ENCODE assay signal across 11 cellular contexts in the genomic region with DNA sequence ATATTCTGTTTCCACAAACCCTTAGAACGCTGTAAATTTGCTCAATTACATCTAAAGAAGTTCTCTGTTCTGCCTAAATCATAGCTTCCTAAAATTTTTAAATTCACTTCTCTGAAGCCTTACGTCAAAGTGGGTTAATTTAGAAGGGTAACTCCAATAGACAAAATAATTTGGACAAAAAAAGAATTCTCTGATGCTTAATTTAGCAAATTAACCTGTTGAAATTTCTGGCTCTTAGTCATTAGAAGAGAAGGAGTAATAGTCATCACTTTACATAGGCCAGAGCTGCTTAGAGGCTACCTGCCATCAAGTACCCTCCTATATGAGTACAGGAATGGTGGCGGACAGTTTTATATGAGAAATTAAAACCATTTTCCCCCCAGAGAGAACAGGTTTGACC. TPM values are rescaled to one million over a fixed set of nuclear protein-coding genes. Genes with fewer than 3 reads are reported as not detected.
DNase-seq lines count a peak whose midpoint lies in the region; ATAC-seq and TF ChIP-seq lines count a peak whose summit lies in the region.
"Had no signal": no experiment of that assay in that cellular context is flagged by ENCODE, and none has a peak within 500 bp of the region (broad histone marks: within the 10 kb centered on the region; RNA-seq: fewer than 3 reads in every experiment).

No MANE protein-coding gene starts in this region.

- H3K4me3 Mint-ChIP-seq in natural killer cell (peak overlapping the region; percentile 26), endothelial cell (ENCODE audit: unreplicated experiment) (no peak overlapping the region)

- no peak for TF ChIP-seq POLR2A in body of pancreas (IDR thresholded peaks at IDR 0.05)

- H3K27ac ChIP-seq in ACC112 (ENCODE audit: low read depth, low read length) = peak overlapping the region; percentile 88
- peak overlapping the region; percentile 53 for H3K27ac ChIP-seq in GM23248
- H3K27ac ChIP-seq in body of pancreas = peak overlapping the region; percentile 48 to 100 (median 100)
- H3K27ac ChIP-seq: ovary had no signal

- H3K9ac ChIP-seq in GM23248 = peak overlapping the region; percentile 98

- DNase-seq in GM23248 = no peak
- no peak for DNase-seq in body of pancreas
- DNase-seq in natural killer cell = no peak
- DNase-seq in endothelial cell (ENCODE audit: low spot score) = no peak
- no peak for DNase-seq in NCI-H510A treated with DMSO at 0.1 percent for 48 hours (lab: John Stamatoyannopoulos, UW)
- no peak for DNase-seq in globus pallidus (ENCODE audit: low spot score)
- no peak for DNase-seq in activated gamma-delta T cell (lab: John Stamatoyannopoulos, UW)
- DNase-seq: islet precursor cell, NCI-H2081, ovary had no signal

- H3F3A ChIP-seq in GM23248 (ENCODE audit: insufficient read depth) = peaks cover 76% of the 10 kb centered on the region

- H3K27me3 ChIP-seq in ACC112 (ENCODE audit: insufficient read depth, low read length) (no peaks in the 10 kb centered on the region), GM23248 (replicated peaks; ENCODE audit: insufficient read depth) (no peaks in the 10 kb centered on the region), body of pancreas (no peaks in the 10 kb centered on the region)
- H3K27me3 ChIP-seq: ovary had no signal

- WGBS in GM23248 (ENCODE audit: low coverage in 1 of 2, low lambda C conversion rate in 2 of 2, missing lambda C conversion rate in 2 of 2), 2 experiments = 85 to 86% methylated on average over 3 of the region's 3 CpGs
- 63 to 66% methylated on average over 3 of the region's 3 CpGs for WGBS in body of pancreas, 2 donors

- peak overlapping the region; percentile 99 for H3K4me2 ChIP-seq in GM23248 (ENCODE audit: unreplicated experiment)

- TF ChIP-seq CTCF in body of pancreas (IDR thresholded peaks at IDR 0.05) = no peak
- no peak for TF ChIP-seq CTCF in natural killer cell (IDR thresholded peaks at IDR 0.05)
- TF ChIP-seq CTCF in endothelial cell (IDR thresholded peaks at IDR 0.05; ENCODE audit: unreplicated experiment) = no peak

- H3K4me1 Mint-ChIP-seq in natural killer cell (peaks cover 31 to 32% of the 10 kb centered on the region in 2 donors), endothelial cell (ENCODE audit: unreplicated experiment) (peaks cover 49% of the 10 kb centered on the region)

- peak overlapping the region; percentile 91 for H3K4me3 ChIP-seq in ACC112 (ENCODE audit: low read depth, low read length)
- peak overlapping the region; percentile 97 for H3K4me3 ChIP-seq in GM23248
- H3K4me3 ChIP-seq in body of pancreas = no peak overlapping the region
- H3K4me3 ChIP-seq: ovary had no signal

- no peaks in the 10 kb centered on the region for H3K9me3 ChIP-seq in GM23248 (ENCODE audit: low read depth)
- H3K9me3 ChIP-seq in body of pancreas = peaks cover 0 to 4% (median 0%) of the 10 kb centered on the region in 3 donors
- H3K9me3 ChIP-seq: ovary had no signal

- H3K36me3 Mint-ChIP-seq in natural killer cell = no peaks in the 10 kb centered on the region
- peaks cover 8% of the 10 kb centered on the region for H3K36me3 Mint-ChIP-seq in endothelial cell (ENCODE audit: low read depth, unreplicated experiment)

- ATAC-seq in body of pancreas = no peak
- ATAC-seq in natural killer cell = no peak

- peaks cover 63% of the 10 kb centered on the region for H3K4me1 ChIP-seq in ACC112 (ENCODE audit: control insufficient read depth, insufficient read depth, low read length, unreplicated experiment)
- peaks cover 42% of the 10 kb centered on the region for H3K4me1 ChIP-seq in GM23248 (ENCODE audit: insufficient read depth)
- H3K4me1 ChIP-seq in body of pancreas = peaks cover 55% of the 10 kb centered on the region

- H3K27ac Mint-ChIP-seq in natural killer cell (no peak overlapping the region), endothelial cell (ENCODE audit: unreplicated experiment) (no peak overlapping the region)

- intact Hi-C loops in body of pancreas (cut with DNase I) (no loop called here), natural killer cell (cut with micrococcal nuclease) (no loop called here)

- H3K36me3 ChIP-seq in ACC112 (ENCODE audit: insufficient read depth, low read length) (peaks cover 32% of the 10 kb centered on the region), GM23248 (ENCODE audit: low read depth) (peaks cover 57% of the 10 kb centered on the region), body of pancreas (replicated peaks in 1 of 2; ENCODE audit: insufficient read depth in 1 of 2, low read depth in 2 of 2) (no peaks in the 10 kb centered on the region)
- H3K36me3 ChIP-seq: ovary had no signal

- peaks cover 40% of the 10 kb centered on the region; the same call in 1 of the 2 replicates for H4K20me1 ChIP-seq in GM23248 (ENCODE audit: insufficient read depth)

- H3K27me3 Mint-ChIP-seq in natural killer cell (ENCODE audit: low read depth in 2 of 2) (peaks cover 10 to 14% of the 10 kb centered on the region in 2 donors), endothelial cell (ENCODE audit: unreplicated experiment) (peaks cover 11% of the 10 kb centered on the region)

- H3K79me2 ChIP-seq in ACC112 (ENCODE audit: control insufficient read depth, insufficient read depth, low read length, unreplicated experiment) (peaks cover 85% of the 10 kb centered on the region), GM23248 (ENCODE audit: insufficient read depth) (peaks cover 99% of the 10 kb centered on the region)

- H3K9me3 Mint-ChIP-seq in natural killer cell (no peaks in the 10 kb centered on the region), endothelial cell (ENCODE audit: unreplicated experiment) (no peaks in the 10 kb centered on the region)

- no peaks in the 10 kb centered on the region for H3K9me2 ChIP-seq in GM23248 (ENCODE audit: insufficient read depth)

- in situ Hi-C loops in GM23248 (cut with MboI) = loop anchor here (10.0 kb wide), 1 partner anchor 377 kb away; no protein-coding TSS in a partner anchor

- H2AFZ ChIP-seq in ACC112 (ENCODE audit: low read length, unreplicated experiment) (no peak overlapping the region), GM23248 (no peak overlapping the region)

RNA-seq across cellular contexts. Expression of a gene that starts 3.8 kb away (rescaled TPM):
- 228 and 243 TPM in 2 replicates for total RNA-seq in GM23248 (2014; rRNA removed; shearing (Covaris generic))
- 147 and 159 TPM in 2 replicates for polyA plus RNA-seq in GM23248 (2016; fragmentation: Nextera tagmentation; extraction: Ambion mirVana)
- total RNA-seq in body of pancreas = 100 to 1,000 TPM; 100 to 104 TPM
- 10 to 100 TPM; 52.8 to 78.2 (median 69.4) TPM for total RNA-seq in natural killer cell
- 21.6 TPM for total RNA-seq in endothelial cell (ENCODE audit: unreplicated experiment)

Comparison
In these comparisons a context has a peak if more than half of its experiments do, and no peak if none do; other contexts are left out.
1. H3K4me3 ChIP-seq: peak in ACC112 (single experiment) and GM23248 (single experiment); none in body of pancreas (0 of 2).
2. Peak in every context shown above with its lines, with median percentiles within 50 percentile points of each other: H3K27ac ChIP-seq.